ENCODE assay signal across 8 cellular contexts in genomic region chr14:89428556-89429196, GRCh38. TPM values are rescaled to one million over a fixed set of nuclear protein-coding genes. Genes with fewer than 3 reads are reported as not detected.
A peak's percentile ranks its signal among the peaks of the same experiment; 100 is the strongest.
DNase-seq lines count a peak whose midpoint lies in the region; ATAC-seq and TF ChIP-seq lines count a peak whose summit lies in the region.

No MANE protein-coding gene starts in this region.

- no peaks in the 10 kb centered on the region for H3K36me3 ChIP-seq in suprapubic skin

- TF ChIP-seq EP300 in suprapubic skin (IDR thresholded peaks at IDR 0.05) = no peak

- intact Hi-C loops in left ventricle myocardium superior (cut with micrococcal nuclease) = no loop called here

- H3K9me3 ChIP-seq in suprapubic skin = no peaks in the 10 kb centered on the region

- TF ChIP-seq CTCF in suprapubic skin (IDR thresholded peaks at IDR 0.05) = no peak

- H3K9me3 Mint-ChIP-seq in activated CD8-positive, alpha-beta memory T cell treated with anti-CD3 and anti-CD28 coated beads, Interleukin-2, amount 10 ng/mL, durations not matched to agents 7 days and 5 days (ENCODE audit: low read depth) = no peaks in the 10 kb centered on the region

- DNase-seq in activated CD8-positive, alpha-beta memory T cell treated with anti-CD3 and anti-CD28 coated beads, Interleukin-2, amount 10 ng/mL, durations not matched to agents 7 days and 5 days = no peak
- DNase-seq in activated CD8-positive, alpha-beta memory T cell treated with anti-CD3 and anti-CD28 coated beads, Interleukin-2, amount 50 U/mL, for 4 hours = no peak
- DNase-seq in left ventricle myocardium superior (peak; percentile 51), suprapubic skin (ENCODE audit: low spot score in 2 of 2) (no peak), HuH-7 (ENCODE audit: low spot score) (no peak), T1000 (lab: John Stamatoyannopoulos, UW) (no peak)

- CTCF ChIA-PET in activated CD8-positive, alpha-beta memory T cell treated with anti-CD3 and anti-CD28 coated beads, Interleukin-2, amount 10 ng/mL, durations not matched to agents 7 days and 5 days (lab: Charles Lee) = interaction anchor here (1.3 to 2.9 kb wide), 2 partner anchors 10 to 112 kb away, joined by 3 to 17 read pairs; no protein-coding TSS in a partner anchor

- H3K27me3 ChIP-seq in suprapubic skin = no peaks in the 10 kb centered on the region

- TF ChIP-seq POLR2A in suprapubic skin (IDR thresholded peaks at IDR 0.05) = no peak

- peak overlapping the region; percentile 76 for H3K4me3 Mint-ChIP-seq in activated CD8-positive, alpha-beta memory T cell treated with anti-CD3 and anti-CD28 coated beads, Interleukin-2, amount 10 ng/mL, durations not matched to agents 7 days and 5 days

- no peak for ATAC-seq in activated CD8-positive, alpha-beta memory T cell treated with anti-CD3 and anti-CD28 coated beads, Interleukin-2, amount 10 ng/mL, durations not matched to agents 7 days and 5 days
- ATAC-seq in SK-N-SH treated with all-trans-retinoic acid at 6 μM for 48 hours = peak; percentile 39
- ATAC-seq in left ventricle myocardium superior = peak; percentile 33
- no peak for ATAC-seq in GM18498 (IDR thresholded peaks at IDR 0.05; ENCODE audit: unreplicated experiment)

- peak overlapping the region; percentile 99 for H3K27ac Mint-ChIP-seq in activated CD8-positive, alpha-beta memory T cell treated with anti-CD3 and anti-CD28 coated beads, Interleukin-2, amount 10 ng/mL, durations not matched to agents 7 days and 5 days

- peaks cover 59% of the 10 kb centered on the region for H3K4me1 ChIP-seq in suprapubic skin

- peak overlapping the region; percentile 31 for H3K4me3 ChIP-seq in suprapubic skin

- no peaks in the 10 kb centered on the region for H3K27me3 Mint-ChIP-seq in activated CD8-positive, alpha-beta memory T cell treated with anti-CD3 and anti-CD28 coated beads, Interleukin-2, amount 10 ng/mL, durations not matched to agents 7 days and 5 days

- peaks cover 73% of the 10 kb centered on the region for H3K4me1 Mint-ChIP-seq in activated CD8-positive, alpha-beta memory T cell treated with anti-CD3 and anti-CD28 coated beads, Interleukin-2, amount 10 ng/mL, durations not matched to agents 7 days and 5 days

- WGBS in suprapubic skin = 17% methylated on average over 6 of the region's 17 CpGs

- peaks cover 2% of the 10 kb centered on the region for H3K36me3 Mint-ChIP-seq in activated CD8-positive, alpha-beta memory T cell treated with anti-CD3 and anti-CD28 coated beads, Interleukin-2, amount 10 ng/mL, durations not matched to agents 7 days and 5 days

- peak overlapping the region; percentile 76 for H3K27ac ChIP-seq in suprapubic skin

TF ChIP-seq in SK-N-SH treated with all-trans-retinoic acid at 6 μM for 48 hours, 23 proteins besides CTCF, POLR2A, EP300 and RAD21:
- TF ChIP-seq ZNF8 (CRISPR knock-in tag; IDR thresholded peaks at IDR 0.05) (no peak), ZNF70 (CRISPR knock-in tag; IDR thresholded peaks at IDR 0.05) (no peak), OSR1 (CRISPR knock-in tag; IDR thresholded peaks at IDR 0.05) (no peak), ZFP30 (CRISPR knock-in tag; IDR thresholded peaks at IDR 0.05) (no peak), ESRRG (CRISPR knock-in tag; IDR thresholded peaks at IDR 0.05) (no peak), CSDC2 (CRISPR knock-in tag; IDR thresholded peaks at IDR 0.05) (no peak), RARB (CRISPR knock-in tag; IDR thresholded peaks at IDR 0.05) (no peak), BACH2 (CRISPR knock-in tag; IDR thresholded peaks at IDR 0.05; ENCODE audit: borderline replicate concordance) (no peak), ZFP3 (CRISPR knock-in tag; IDR thresholded peaks at IDR 0.05) (no peak), SNAI2 (CRISPR knock-in tag; IDR thresholded peaks at IDR 0.05) (no peak), ZC3H10 (CRISPR knock-in tag; IDR thresholded peaks at IDR 0.05) (no peak)
- TF ChIP-seq, protein P1, sequence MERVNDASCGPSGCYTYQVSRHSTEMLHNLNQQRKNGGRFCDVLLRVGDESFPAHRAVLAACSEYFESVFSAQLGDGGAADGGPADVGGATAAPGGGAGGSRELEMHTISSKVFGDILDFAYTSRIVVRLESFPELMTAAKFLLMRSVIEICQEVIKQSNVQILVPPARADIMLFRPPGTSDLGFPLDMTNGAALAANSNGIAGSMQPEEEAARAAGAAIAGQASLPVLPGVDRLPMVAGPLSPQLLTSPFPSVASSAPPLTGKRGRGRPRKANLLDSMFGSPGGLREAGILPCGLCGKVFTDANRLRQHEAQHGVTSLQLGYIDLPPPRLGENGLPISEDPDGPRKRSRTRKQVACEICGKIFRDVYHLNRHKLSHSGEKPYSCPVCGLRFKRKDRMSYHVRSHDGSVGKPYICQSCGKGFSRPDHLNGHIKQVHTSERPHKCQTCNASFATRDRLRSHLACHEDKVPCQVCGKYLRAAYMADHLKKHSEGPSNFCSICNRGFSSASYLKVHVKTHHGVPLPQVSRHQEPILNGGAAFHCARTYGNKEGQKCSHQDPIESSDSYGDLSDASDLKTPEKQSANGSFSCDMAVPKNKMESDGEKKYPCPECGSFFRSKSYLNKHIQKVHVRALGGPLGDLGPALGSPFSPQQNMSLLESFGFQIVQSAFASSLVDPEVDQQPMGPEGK (CRISPR knock-in tag; IDR thresholded peaks at IDR 0.05; ENCODE audit: borderline replicate concordance) = no peak
- TF ChIP-seq, protein P2, sequence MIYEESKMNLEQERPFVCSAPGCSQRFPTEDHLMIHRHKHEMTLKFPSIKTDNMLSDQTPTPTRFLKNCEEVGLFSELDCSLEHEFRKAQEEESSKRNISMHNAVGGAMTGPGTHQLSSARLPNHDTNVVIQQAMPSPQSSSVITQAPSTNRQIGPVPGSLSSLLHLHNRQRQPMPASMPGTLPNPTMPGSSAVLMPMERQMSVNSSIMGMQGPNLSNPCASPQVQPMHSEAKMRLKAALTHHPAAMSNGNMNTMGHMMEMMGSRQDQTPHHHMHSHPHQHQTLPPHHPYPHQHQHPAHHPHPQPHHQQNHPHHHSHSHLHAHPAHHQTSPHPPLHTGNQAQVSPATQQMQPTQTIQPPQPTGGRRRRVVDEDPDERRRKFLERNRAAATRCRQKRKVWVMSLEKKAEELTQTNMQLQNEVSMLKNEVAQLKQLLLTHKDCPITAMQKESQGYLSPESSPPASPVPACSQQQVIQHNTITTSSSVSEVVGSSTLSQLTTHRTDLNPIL (CRISPR knock-in tag; IDR thresholded peaks at IDR 0.05; ENCODE audit: low read depth) = no peak

RNA-seq across cellular contexts. Expression of gene FOXN3, which starts 11.6 kb away (rescaled TPM):
- total RNA-seq in activated CD8-positive, alpha-beta memory T cell treated with anti-CD3 and anti-CD28 coated beads, Interleukin-2, amount 10 ng/mL, durations not matched to agents 7 days and 5 days = 100 to 1,000 TPM in 1 of 2 experiments, 10 to 100 TPM in 1; 85.6 to 103 TPM
- total RNA-seq in left ventricle myocardium superior (134 TPM), suprapubic skin (100 to 1,000 TPM; 117 to 272 (median 172) TPM)

Comparison
In these comparisons a context has a peak if more than half of its experiments do, and no peak if none do; other contexts are left out.
1. ATAC-seq: peak in SK-N-SH treated with all-trans-retinoic acid at 6 μM for 48 hours (single experiment) and left ventricle myocardium superior (single experiment); none in activated CD8-positive, alpha-beta memory T cell treated with anti-CD3 and anti-CD28 coated beads, Interleukin-2, amount 10 ng/mL, durations not matched to agents 7 days and 5 days (single experiment) and GM18498 (single experiment).